Comparison of ENCODE assay signal across 8 cellular contexts in the genomic region with DNA sequence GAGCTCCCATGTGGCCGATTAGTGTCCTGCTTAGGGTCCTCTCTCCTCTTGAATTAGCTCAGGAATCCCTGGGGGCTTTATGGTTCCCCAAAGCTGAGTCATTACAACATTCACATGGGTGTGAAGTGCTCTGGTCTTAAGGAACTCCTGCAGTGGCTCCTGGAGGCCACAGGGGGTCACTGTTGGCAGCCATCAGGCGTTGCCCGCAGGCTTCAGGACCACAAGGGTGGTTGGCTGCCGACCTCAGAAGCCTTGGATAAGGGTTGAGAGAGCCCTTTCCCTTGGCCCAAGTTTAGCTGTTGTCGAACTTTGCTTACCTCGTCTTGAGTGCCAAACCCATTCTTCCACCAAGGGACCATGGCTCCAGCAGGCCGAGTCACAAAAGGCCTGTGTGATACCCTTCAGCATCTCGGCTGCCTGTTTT.
A peak's percentile ranks its signal among the peaks of the same experiment; 100 is the strongest.
DNase-seq lines count a peak whose midpoint lies in the region; TF ChIP-seq lines count a peak whose summit lies in the region.

No MANE protein-coding gene starts in this region.

- no peak overlapping the region for H3K4me2 ChIP-seq in KMS-11
- no peak overlapping the region for H3K4me2 ChIP-seq in fibroblast of lung (ENCODE audit: extremely low read depth, insufficient read depth, low read length)

- H3K9ac ChIP-seq in KMS-11 (no peak overlapping the region), fibroblast of lung (ENCODE audit: insufficient read depth, low read length) (no peak overlapping the region)

- TF ChIP-seq CTCF in 22Rv1 (IDR thresholded peaks at IDR 0.05) (peak; percentile 85), GM10248 (IDR thresholded peaks at IDR 0.05; ENCODE audit: control extremely low read depth, extremely low read depth, low read depth, missing control alignments) (peak; percentile 85), KMS-11 (conservative IDR thresholded peaks at IDR 0.05; ENCODE audit: low read depth, low read length) (peak; percentile 67), WI38 (IDR thresholded peaks at IDR 0.05; ENCODE audit: low read depth, low read length) (peak; percentile 83), fibroblast of lung (conservative IDR thresholded peaks at IDR 0.05 in 1 of 2, IDR thresholded peaks at IDR 0.05 in 1 of 2; ENCODE audit: low read depth in 1 of 2, low read length in 2 of 2) (peak; percentile 31 to 68), nephron progenitor cell (IDR thresholded peaks at IDR 0.05) (peak; percentile 85)

- H3K9me3 Mint-ChIP-seq in nephron progenitor cell = no peaks in the 10 kb centered on the region

- H3K27me3 Mint-ChIP-seq in nephron progenitor cell (ENCODE audit: low read depth, poor library complexity) = peaks cover 4% of the 10 kb centered on the region

- POLR2A ChIA-PET in GM10248 (lab: Yijun Ruan, JAX) = no interaction called here

- DNase-seq in GM10248 (ENCODE audit: extremely low spot score) = peak; percentile 76
- peak; percentile 79 for DNase-seq in H7
- peak; percentile 7 to 36 for DNase-seq in fibroblast of lung (ENCODE audit: low read depth in 2 of 2)
- peak; percentile 73 for DNase-seq in nephron progenitor cell
- DNase-seq in NCI-H128 (lab: John Stamatoyannopoulos, UW; ENCODE audit: unreplicated experiment) = no peak

- H3K36me3 ChIP-seq in H7 (replicated peaks; ENCODE audit: control insufficient read depth, insufficient read depth, low read length) = no peaks in the 10 kb centered on the region
- H3K36me3 ChIP-seq in KMS-11 (ENCODE audit: insufficient read depth) = no peaks in the 10 kb centered on the region
- H3K36me3 ChIP-seq in fibroblast of lung (ENCODE audit: control insufficient read depth, insufficient read depth, low read length) = no peaks in the 10 kb centered on the region

- H3K79me2 ChIP-seq in KMS-11 (ENCODE audit: insufficient read depth, low read depth) (no peaks in the 10 kb centered on the region), fibroblast of lung (ENCODE audit: control insufficient read depth, insufficient read depth, low read length) (no peaks in the 10 kb centered on the region)

- H3K27me3 ChIP-seq in H7 (ENCODE audit: control insufficient read depth, insufficient read depth, low read length) (no peaks in the 10 kb centered on the region), KMS-11 (ENCODE audit: insufficient read depth, low read depth) (no peaks in the 10 kb centered on the region), fibroblast of lung (ENCODE audit: control insufficient read depth, insufficient read depth, low read length) (no peaks in the 10 kb centered on the region)

- CTCF ChIA-PET in GM10248 (lab: Yijun Ruan, JAX) = interaction anchor here (0.7 to 6.7 kb wide), 31 partner anchors 10 to 373 kb away, joined by 3 to 65 read pairs (median 4); a partner anchor contains a TSS

- H2AFZ ChIP-seq in KMS-11 (ENCODE audit: low read depth) (no peak overlapping the region), fibroblast of lung (ENCODE audit: low read length) (no peak overlapping the region)

- H3K4me1 Mint-ChIP-seq in nephron progenitor cell = peaks cover 15% of the 10 kb centered on the region

- H4K20me1 ChIP-seq in KMS-11 (ENCODE audit: insufficient read depth) (no peaks in the 10 kb centered on the region), fibroblast of lung (ENCODE audit: control insufficient read depth, extremely low read depth, insufficient read depth, low read length) (no peaks in the 10 kb centered on the region)

- no peak overlapping the region for H3K27ac Mint-ChIP-seq in nephron progenitor cell

- H3K4me1 ChIP-seq in KMS-11 (ENCODE audit: low read depth, poor library complexity, severe bottlenecking) (no peaks in the 10 kb centered on the region), fibroblast of lung (ENCODE audit: control insufficient read depth, extremely low read depth, insufficient read depth, low read length) (no peaks in the 10 kb centered on the region)

- H3K27ac ChIP-seq in 22Rv1 (no peak overlapping the region), KMS-11 (no peak overlapping the region), fibroblast of lung (ENCODE audit: insufficient read depth, low read length) (no peak overlapping the region)

- no peak overlapping the region for H3K4me3 Mint-ChIP-seq in nephron progenitor cell

- H3K9me3 ChIP-seq in fibroblast of lung (ENCODE audit: control insufficient read depth, insufficient read depth, low read depth, low read length) = no peaks in the 10 kb centered on the region

- no peak overlapping the region for H3K4me3 ChIP-seq in H7 (ENCODE audit: insufficient read depth, low read depth, low read length)
- H3K4me3 ChIP-seq in KMS-11 (IDR thresholded peaks at IDR 0.05; ENCODE audit: insufficient read depth, low read depth, low read length) = no peak overlapping the region
- H3K4me3 ChIP-seq in WI38 (ENCODE audit: low read depth, low read length) = no peak overlapping the region
- no peak overlapping the region for H3K4me3 ChIP-seq in fibroblast of lung (replicated peaks in 1 of 4; ENCODE audit: control extremely low read depth in 1 of 4, insufficient read depth in 1 of 4, low read depth in 3 of 4, low read length in 4 of 4)

- H3K36me3 Mint-ChIP-seq in nephron progenitor cell (ENCODE audit: low read depth) = no peaks in the 10 kb centered on the region
